In the genomic region with DNA sequence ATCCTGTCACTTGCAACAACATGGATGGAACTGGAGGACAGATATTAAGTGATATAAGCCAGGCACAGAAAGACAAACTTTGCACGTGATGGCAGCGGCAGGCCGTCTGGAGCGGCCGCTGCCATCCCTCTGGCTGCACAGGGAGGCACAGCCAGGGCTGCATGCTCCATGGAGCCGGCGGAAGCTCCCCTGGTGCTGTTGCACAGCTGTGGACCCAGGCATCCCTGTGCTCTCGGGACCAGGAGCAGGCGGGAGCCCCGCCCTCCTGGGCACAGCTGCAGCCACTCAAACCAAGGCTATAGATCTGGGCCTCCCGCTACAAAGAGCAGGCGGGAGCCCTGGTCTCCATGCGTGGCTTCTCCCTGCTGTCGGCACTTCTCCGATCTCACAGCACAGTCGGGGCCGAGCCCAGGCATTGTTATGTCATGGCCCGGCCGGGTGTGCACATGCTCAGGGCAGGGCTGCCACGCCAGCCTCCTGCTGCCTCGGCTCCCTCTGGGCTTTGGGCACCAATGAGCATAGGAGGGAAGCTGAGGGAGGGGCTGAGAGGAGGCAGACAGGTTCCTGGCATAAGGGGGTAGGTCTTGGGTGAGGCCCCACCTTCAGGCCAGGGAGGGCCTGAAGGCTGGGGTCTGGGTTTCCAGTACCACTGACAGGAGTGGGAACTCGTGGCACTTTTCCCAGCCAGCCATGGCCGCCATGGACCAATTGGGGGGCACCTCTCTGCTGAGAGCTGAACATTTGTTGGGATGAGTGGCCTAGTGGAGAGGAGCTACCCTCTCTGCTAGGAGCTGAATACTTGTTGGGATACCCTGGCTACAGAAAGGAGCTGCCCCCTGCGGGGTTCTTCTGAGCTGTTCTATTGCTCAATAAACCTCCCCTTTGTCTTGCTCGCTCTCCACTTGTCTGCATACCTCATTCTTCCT, we compare ENCODE assay signal across 10 cellular contexts. TPM values are rescaled to one million over a fixed set of nuclear protein-coding genes. Genes with fewer than 3 reads are reported as not detected.
DNase-seq lines count a peak whose midpoint lies in the region; ATAC-seq and TF ChIP-seq lines count a peak whose summit lies in the region.
"Had no signal": no experiment of that assay in that cellular context is flagged by ENCODE, and none has a peak within 500 bp of the region (broad histone marks: within the 10 kb centered on the region; RNA-seq: fewer than 3 reads in every experiment).

No MANE protein-coding gene starts in this region.

- H4K20me1 ChIP-seq in smooth muscle cell (ENCODE audit: low read depth) = no peaks in the 10 kb centered on the region

- H3K4me1 Mint-ChIP-seq in activated T-cell treated with anti-CD3 and anti-CD28 coated beads, Interleukin-2, amount 50 U/mL, for 24 hours (ENCODE audit: low read depth) = no peaks in the 10 kb centered on the region

- no peak overlapping the region for H2AFZ ChIP-seq in smooth muscle cell (ENCODE audit: low read depth)

- H3K36me3 Mint-ChIP-seq in activated T-cell treated with anti-CD3 and anti-CD28 coated beads, Interleukin-2, amount 50 U/mL, for 24 hours (ENCODE audit: low read depth) = peaks cover 79% of the 10 kb centered on the region

- TF ChIP-seq CTCF in heart right ventricle (IDR thresholded peaks at IDR 0.05) (no peak), smooth muscle cell (IDR thresholded peaks at IDR 0.05; ENCODE audit: borderline replicate concordance, insufficient read depth, poor library complexity, severe bottlenecking) (no peak)

- intact Hi-C loops in heart right ventricle (cut with DNase I) = no loop called here

- no peaks in the 10 kb centered on the region for H3K27me3 Mint-ChIP-seq in activated T-cell treated with anti-CD3 and anti-CD28 coated beads, Interleukin-2, amount 50 U/mL, for 24 hours
- H3K27me3 Mint-ChIP-seq: dendritic cell treated with granulocyte-macrophage colony-stimulating factor and Interleukin-4, amounts not matched to agents 40 ng/mL and 50 ng/mL, for 4 days had no signal

- H3K4me3 ChIP-seq in heart right ventricle (peak overlapping the region in 7 of 10 donors; percentile 9 to 37 (median 29)), smooth muscle cell (peak overlapping the region; percentile 28)
- H3K4me3 ChIP-seq: thyroid gland had no signal

- H3K27ac Mint-ChIP-seq in activated T-cell treated with anti-CD3 and anti-CD28 coated beads, Interleukin-2, amount 50 U/mL, for 24 hours = no peak overlapping the region
- H3K27ac Mint-ChIP-seq: dendritic cell treated with granulocyte-macrophage colony-stimulating factor and Interleukin-4, amounts not matched to agents 40 ng/mL and 50 ng/mL, for 4 days had no signal

- 40 to 61% methylated on average over 25 of the region's 25 CpGs for WGBS in heart right ventricle, 2 donors
- 29% methylated on average over 23 of the region's 25 CpGs for whole genome bisulfite sequencing in smooth muscle cell (ENCODE audit: low lambda C conversion rate)

- no peak overlapping the region for H3K9ac ChIP-seq in smooth muscle cell (ENCODE audit: low read depth)

- peak overlapping the region; percentile 79 for H3K4me2 ChIP-seq in smooth muscle cell

- peak overlapping the region in 6 of 10 donors; percentile 2 to 59 (median 32) for H3K27ac ChIP-seq in heart right ventricle
- H3K27ac ChIP-seq in smooth muscle cell (ENCODE audit: low read depth) = no peak overlapping the region

- H3K27me3 ChIP-seq in heart right ventricle (no peaks in the 10 kb centered on the region), smooth muscle cell (ENCODE audit: low read depth) (no peaks in the 10 kb centered on the region)
- H3K27me3 ChIP-seq: thyroid gland had no signal

- peak; percentile 84 to 96 (median 89) for ATAC-seq in heart right ventricle

- peaks cover 18% of the 10 kb centered on the region for H3K9me3 Mint-ChIP-seq in activated T-cell treated with anti-CD3 and anti-CD28 coated beads, Interleukin-2, amount 50 U/mL, for 24 hours

- H3K36me3 ChIP-seq in heart right ventricle (peaks cover 0 to 22% (median 0%) of the 10 kb centered on the region in 9 donors), smooth muscle cell (ENCODE audit: low read depth) (peaks cover 12% of the 10 kb centered on the region)
- H3K36me3 ChIP-seq: thyroid gland had no signal

- DNase-seq in NCI-H524 (lab: John Stamatoyannopoulos, UW) (peak; percentile 12 to 49), NCI-H524 treated with DMSO at 0.1 percent for 48 hours (lab: John Stamatoyannopoulos, UW) (no peak), NCI-H2227 (lab: John Stamatoyannopoulos, UW; ENCODE audit: unreplicated experiment) (peak; percentile 65), heart right ventricle (peak in 1 of 2 donors; percentile 51), smooth muscle cell (lab: John Stamatoyannopoulos, UW; ENCODE audit: unreplicated experiment) (no peak), T-helper 1 cell (no peak), NCI-H774 (lab: John Stamatoyannopoulos, UW) (no peak)
- DNase-seq in activated T-cell treated with anti-CD3 and anti-CD28 coated beads, Interleukin-2, amount 50 U/mL, for 24 hours = no peak

- no peaks in the 10 kb centered on the region for H3F3A ChIP-seq in smooth muscle cell (ENCODE audit: low read depth)

- H3K4me3 Mint-ChIP-seq in activated T-cell treated with anti-CD3 and anti-CD28 coated beads, Interleukin-2, amount 50 U/mL, for 24 hours = no peak overlapping the region
- H3K4me3 Mint-ChIP-seq: dendritic cell treated with granulocyte-macrophage colony-stimulating factor and Interleukin-4, amounts not matched to agents 40 ng/mL and 50 ng/mL, for 4 days had no signal

- H3K79me2 ChIP-seq in smooth muscle cell (ENCODE audit: low read depth) = peaks cover 2% of the 10 kb centered on the region

- peaks cover 0 to 25% (median 14%) of the 10 kb centered on the region in 9 donors for H3K4me1 ChIP-seq in heart right ventricle
- H3K4me1 ChIP-seq in smooth muscle cell (ENCODE audit: low read depth) = no peaks in the 10 kb centered on the region

- H3K9me3 ChIP-seq in heart right ventricle (peaks cover 0 to 33% (median 21%) of the 10 kb centered on the region in 11 donors), smooth muscle cell (replicated peaks; ENCODE audit: low read depth) (peaks cover 7% of the 10 kb centered on the region)
- H3K9me3 ChIP-seq: thyroid gland had no signal

RNA-seq across cellular contexts. Expression of a gene that starts 16.7 kb away (rescaled TPM):
- 10 to 100 TPM; 12.1 to 23.3 (median 20.5) TPM for total RNA-seq in heart right ventricle
- polyA plus RNA-seq in heart right ventricle = 10 to 100 TPM; 16.1 to 23.0 TPM
- total RNA-seq in smooth muscle cell = 10.2 and 13.5 TPM in 2 replicates
- polyA plus RNA-seq in smooth muscle cell = 23.5 and 24.9 TPM in 2 replicates

RNA-seq across cellular contexts. Expression of a gene that starts 16.9 kb away (rescaled TPM):
- 100 to 1,000 TPM; 150 to 247 (median 204) TPM for total RNA-seq in heart right ventricle
- polyA plus RNA-seq in heart right ventricle = 100 to 1,000 TPM; 213 to 244 TPM
- 138 and 166 TPM in 2 replicates for total RNA-seq in smooth muscle cell
- 236 and 238 TPM in 2 replicates for polyA plus RNA-seq in smooth muscle cell

RNA-seq across cellular contexts. Expression of a gene that starts 25.3 kb away (rescaled TPM):
- total RNA-seq in heart right ventricle = 100 to 1,000 TPM in 1 of 10 donors, 10 to 100 TPM in 9; 78.0 to 101 (median 89.7) TPM
- polyA plus RNA-seq in heart right ventricle = 100 to 1,000 TPM in 1 of 2 donors, 10 to 100 TPM in 1; 93.3 to 254 TPM
- total RNA-seq in smooth muscle cell = 67.9 and 83.3 TPM in 2 replicates
- 373 and 378 TPM in 2 replicates for polyA plus RNA-seq in smooth muscle cell

RNA-seq across cellular contexts. Expression of a gene that starts 32.5 kb away (rescaled TPM):
- total RNA-seq in heart right ventricle (100 to 1,000 TPM in 2 of 10 donors, 10 to 100 TPM in 8; 56.3 to 132 (median 72.6) TPM), smooth muscle cell (21.6 and 37.3 TPM in 2 replicates)
- polyA plus RNA-seq in heart right ventricle (10 to 100 TPM; 31.9 to 34.6 TPM), smooth muscle cell (54.1 and 55.4 TPM in 2 replicates)

Comparison
In these comparisons a context has a peak if more than half of its experiments do, and no peak if none do; other contexts are left out.
1. DNase-seq: peak in NCI-H524 (2 of 2) and NCI-H2227 (single experiment); none in NCI-H524 treated with DMSO at 0.1 percent for 48 hours (single experiment), smooth muscle cell (single experiment), activated T-cell treated with anti-CD3 and anti-CD28 coated beads, Interleukin-2, amount 50 U/mL, for 24 hours (single experiment), T-helper 1 cell (0 of 5) and NCI-H774 (single experiment).